ENCODE assay signal across 8 cellular contexts in the genomic region with DNA sequence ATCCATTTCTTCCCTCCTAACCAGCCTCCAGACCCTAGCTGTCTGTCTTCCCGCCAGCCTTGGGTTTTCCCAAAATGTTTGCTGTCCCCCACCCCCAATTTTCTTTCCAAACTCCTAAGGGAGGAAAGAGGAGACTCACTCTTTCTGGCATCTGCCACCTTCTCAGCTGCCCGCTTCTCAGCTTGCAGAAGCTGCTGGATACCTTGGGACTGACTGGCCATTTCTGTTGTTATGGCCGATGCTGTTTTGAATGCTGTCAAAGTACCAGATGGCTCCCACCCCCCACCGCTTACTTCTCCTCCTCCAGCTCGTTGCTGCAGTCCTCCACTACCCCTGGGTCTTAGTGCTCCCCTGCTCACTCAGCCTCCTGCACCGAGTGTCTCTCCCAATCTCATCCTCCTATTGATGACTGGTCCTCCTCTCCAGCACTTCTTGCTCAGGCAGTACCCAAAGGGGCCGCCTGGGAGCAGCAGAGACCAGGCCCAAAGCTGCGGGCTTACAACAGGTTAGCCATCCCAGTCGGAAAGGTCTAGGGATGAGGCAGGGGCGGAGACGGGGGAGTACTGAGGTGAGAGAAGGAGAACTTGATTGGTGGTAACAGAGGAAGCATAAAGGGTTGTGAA. TPM values are rescaled to one million over a fixed set of nuclear protein-coding genes. Genes with fewer than 3 reads are reported as not detected.
A peak's percentile ranks its signal among the peaks of the same experiment; 100 is the strongest.
DNase-seq lines count a peak whose midpoint lies in the region; ATAC-seq, FAIRE-seq and TF ChIP-seq lines count a peak whose summit lies in the region.

Gene ATP6V1G2, minus strand, starts transcription at position 270 of the 623 bp plus-strand sequence. Its CDS starts 49 bp downstream, at position 221.

- H3K4me2 ChIP-seq in OCI-LY1 (ENCODE audit: low read length) (peak within 1 kb of the TSS; percentile 92), endothelial cell of umbilical vein (ENCODE audit: insufficient read depth, low read length) (peak within 1 kb of the TSS; percentile 87)

- H3K79me2 ChIP-seq in OCI-LY1 (ENCODE audit: insufficient read depth, low read length) (peaks cover 3% of the 10 kb centered on the region), endothelial cell of umbilical vein (ENCODE audit: control insufficient read depth, insufficient read depth, low read length) (peaks cover 11% of the 10 kb centered on the region)

- no TSS peak for BruUV-seq in endothelial cell of umbilical vein (replicated peaks; lab: Mats Ljungman, UMichigan)

- POLR2A ChIA-PET in endothelial cell of umbilical vein (lab: Charles Lee) = no interaction called here

- H2AFZ ChIP-seq in OCI-LY1 (ENCODE audit: low read length) = peak within 1 kb of the TSS; percentile 76
- peak within 1 kb of the TSS; percentile 43 for H2AFZ ChIP-seq in endothelial cell of umbilical vein (ENCODE audit: low read depth, low read length)

- no peaks in the 10 kb centered on the region for H3K9me1 ChIP-seq in endothelial cell of umbilical vein (replicated peaks; ENCODE audit: control insufficient read depth, extremely low read depth, insufficient read depth, low read length)

- DNase-seq in BE2C (peak; percentile 93), HuH-7.5 (ENCODE audit: low spot score) (peak; percentile 46), endothelial cell of umbilical vein (ENCODE audit: low read depth, low spot score) (peak; percentile 89), middle frontal gyrus (ENCODE audit: extremely low spot score, low spot score) (peak; percentile 83)
- peak; percentile 92 for DNase-seq in activated CD8-positive, alpha-beta memory T cell treated with anti-CD3 and anti-CD28 coated beads, Interleukin-2, amount 50 U/mL, for 48 hours
- DNase-seq in stimulated activated CD8-positive, alpha-beta memory T cell treated with anti-CD3 and anti-CD28 coated beads, Interleukin-2, amount 100 ng/mL, for 1 hour (ENCODE audit: low read depth in 2 of 2) = peak; percentile 64 to 67

- peak; percentile 49 for ATAC-seq in GM19452 (IDR thresholded peaks at IDR 0.05; ENCODE audit: unreplicated experiment)

- TF ChIP-seq POLR2A in endothelial cell of umbilical vein (IDR thresholded peaks at IDR 0.05; ENCODE audit: low read depth, low read length) = no peak

- dilution Hi-C loops in endothelial cell of umbilical vein (cut with MboI; ENCODE audit: extremely low pct_ligation_motif_present, low sequenced_read_pairs) = no loop called here

- H3K4me1 ChIP-seq in BE2C (no peaks in the 10 kb centered on the region), OCI-LY1 (ENCODE audit: insufficient read depth, low read length, severe bottlenecking) (peaks cover 66% of the 10 kb centered on the region), endothelial cell of umbilical vein (ENCODE audit: control insufficient read depth, extremely low read depth, insufficient read depth, low read length) (peaks cover 20% of the 10 kb centered on the region)

- H3K27ac ChIP-seq in OCI-LY1 (ENCODE audit: low read depth, low read length, poor library complexity, severe bottlenecking) (peak within 1 kb of the TSS; percentile 75), endothelial cell of umbilical vein (ENCODE audit: insufficient read depth, low read depth, low read length) (peak within 1 kb of the TSS; percentile 87)

- TF ChIP-seq CTCF in BE2C (IDR thresholded peaks at IDR 0.05; ENCODE audit: low read depth, low read length) = peak; percentile 99
- TF ChIP-seq CTCF in OCI-LY1 (IDR thresholded peaks at IDR 0.05; ENCODE audit: low read length) = peak; percentile 99
- peak; percentile 94 to 97 for TF ChIP-seq CTCF in endothelial cell of umbilical vein (IDR thresholded peaks at IDR 0.05; ENCODE audit: extremely low read depth in 1 of 2, insufficient read depth in 1 of 2, low read depth in 1 of 2, low read length in 2 of 2)

- CTCF ChIA-PET in endothelial cell of umbilical vein (lab: Charles Lee) = interaction anchor here (0.9 to 31.0 kb wide), 10 partner anchors 10 to 250 kb away, joined by 3 to 1517 read pairs (median 3); partner anchors contain the start of genes GPANK1, LST1, LTB and NCR3

- peaks cover 14% of the 10 kb centered on the region for H3K36me3 ChIP-seq in BE2C
- H3K36me3 ChIP-seq in OCI-LY1 (ENCODE audit: insufficient read depth, low read length) = peaks cover 7% of the 10 kb centered on the region
- no peaks in the 10 kb centered on the region for H3K36me3 ChIP-seq in endothelial cell of umbilical vein (ENCODE audit: control insufficient read depth in 2 of 2, extremely low read depth in 1 of 2, insufficient read depth in 2 of 2, low read length in 2 of 2)

- intact Hi-C loops in endothelial cell of umbilical vein (cut with micrococcal nuclease) = loop anchor here (1.0 to 10.0 kb wide), 9 partner anchors 52 to 406 kb away; partner anchors contain the start of genes CLIC1, HSPA1B and MICA

- H3K9ac ChIP-seq in OCI-LY1 (ENCODE audit: low read length) (peak within 1 kb of the TSS; percentile 77), endothelial cell of umbilical vein (replicated peaks; ENCODE audit: extremely low read depth, insufficient read depth, low read length) (peak within 1 kb of the TSS; percentile 96)

- FAIRE-seq in endothelial cell of umbilical vein (lab: Jason Lieb, UNC) = peak; percentile 78

- H3K9me2 ChIP-seq in OCI-LY1 (ENCODE audit: low read depth, low read length) = no peaks in the 10 kb centered on the region

- H4K20me1 ChIP-seq in OCI-LY1 (ENCODE audit: insufficient read depth, low read length) = no peaks in the 10 kb centered on the region
- H4K20me1 ChIP-seq in endothelial cell of umbilical vein (replicated peaks; ENCODE audit: control insufficient read depth, extremely low read depth, insufficient read depth, low read length) = no peaks in the 10 kb centered on the region

- H3F3A ChIP-seq in OCI-LY1 (ENCODE audit: insufficient read depth, low read length) = no peaks in the 10 kb centered on the region

- H3K4me3 ChIP-seq in BE2C (ENCODE audit: low read depth, low read length) (peak within 1 kb of the TSS; percentile 69), OCI-LY1 (ENCODE audit: low read depth, low read length, poor library complexity, severe bottlenecking) (peak within 1 kb of the TSS; percentile 64), endothelial cell of umbilical vein (replicated peaks in 1 of 3; ENCODE audit: insufficient read depth in 1 of 3, low read depth in 1 of 3, low read length in 3 of 3) (peak within 1 kb of the TSS; percentile 31 to 55 (median 34))

- H3K27me3 ChIP-seq in BE2C (no peaks in the 10 kb centered on the region), OCI-LY1 (ENCODE audit: insufficient read depth, low read length) (no peaks in the 10 kb centered on the region), endothelial cell of umbilical vein (ENCODE audit: control insufficient read depth in 2 of 2, insufficient read depth in 2 of 2, low read length in 2 of 2) (no peaks in the 10 kb centered on the region)

- no peaks in the 10 kb centered on the region for H3K9me3 ChIP-seq in BE2C
- no peaks in the 10 kb centered on the region for H3K9me3 ChIP-seq in OCI-LY1 (ENCODE audit: low read length)
- no peaks in the 10 kb centered on the region for H3K9me3 ChIP-seq in endothelial cell of umbilical vein (replicated peaks; ENCODE audit: control insufficient read depth, insufficient read depth, low read length)

TF ChIP-seq in endothelial cell of umbilical vein, 7 proteins besides CTCF, POLR2A, EP300 and RAD21:
- TF ChIP-seq JUN (IDR thresholded peaks at IDR 0.05; ENCODE audit: borderline replicate concordance, insufficient read depth, insufficient read length, low read depth) = no peak
- no peak for TF ChIP-seq EZH2 (IDR thresholded peaks at IDR 0.05; ENCODE audit: borderline replicate concordance, low read depth, low read length, severe bottlenecking)
- no peak for TF ChIP-seq MYC (IDR thresholded peaks at IDR 0.05; ENCODE audit: low read depth, low read length)
- TF ChIP-seq, protein P1, sequence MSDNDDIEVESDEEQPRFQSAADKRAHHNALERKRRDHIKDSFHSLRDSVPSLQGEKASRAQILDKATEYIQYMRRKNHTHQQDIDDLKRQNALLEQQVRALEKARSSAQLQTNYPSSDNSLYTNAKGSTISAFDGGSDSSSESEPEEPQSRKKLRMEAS (IDR thresholded peaks at IDR 0.05; ENCODE audit: insufficient read depth, insufficient read length) = no peak
- no peak for TF ChIP-seq GATA2 (IDR thresholded peaks at IDR 0.05; ENCODE audit: insufficient read depth, insufficient read length, low read depth, low read length)
- TF ChIP-seq FOS (IDR thresholded peaks at IDR 0.05; ENCODE audit: borderline replicate concordance, insufficient read depth, low read length) = no peak
- no peak for TF ChIP-seq POLR2AphosphoS5 (IDR thresholded peaks at IDR 0.05; ENCODE audit: insufficient read depth, low read depth, low read length)
TF ChIP-seq in endothelial cell of umbilical vein: peak in this region for 0.

RNA-seq across cellular contexts. Expression of gene ATP6V1G2, which starts in this region (rescaled TPM):
- 47.5 TPM for polyA plus RNA-seq in BE2C (2012; ENCODE audit: insufficient read depth, insufficient read length, low read depth)
- 0.84 and 1.4 TPM in 2 replicates for total RNA-seq in endothelial cell of umbilical vein
- 0.64 and 0.70 TPM in 2 replicates for polyA plus RNA-seq in endothelial cell of umbilical vein
- polyA plus RNA-seq in endothelial cell of umbilical vein (2011; cell fraction: cytosol; rRNA removed) = 0.63 and 0.66 TPM in 2 replicates
- polyA plus RNA-seq in endothelial cell of umbilical vein (2011; cell fraction: nucleus; rRNA removed) = 2.7 and 4.2 TPM in 2 replicates
- 0.49 and 0.70 TPM in 2 replicates for polyA plus RNA-seq in endothelial cell of umbilical vein (2012)
- 0.15 and 3.6 TPM in 2 replicates for polyA minus RNA-seq in endothelial cell of umbilical vein
- not detected for polyA minus RNA-seq in endothelial cell of umbilical vein (2011; cell fraction: cytosol; rRNA and poly(A)+ RNA removed)
- 1.1 and 1.5 TPM in 2 replicates for polyA minus RNA-seq in endothelial cell of umbilical vein (2011; cell fraction: nucleus; rRNA and poly(A)+ RNA removed)

Comparison
In these comparisons a context has a peak if more than half of its experiments do, and no peak if none do; other contexts are left out.
1. Peak in every context shown above with its lines: DNase-seq, ATAC-seq, H3K4me3 ChIP-seq and H3K27ac ChIP-seq.